In genomic region chr2:13821255-13821880, GRCh38 we compare ENCODE assay signal across 16 cellular contexts.
A peak's percentile ranks its signal among the peaks of the same experiment; 100 is the strongest.
DNase-seq lines count a peak whose midpoint lies in the region; ATAC-seq and TF ChIP-seq lines count a peak whose summit lies in the region.
"Had no signal": no experiment of that assay in that cellular context is flagged by ENCODE, and none has a peak within 500 bp of the region (broad histone marks: within the 10 kb centered on the region; RNA-seq: fewer than 3 reads in every experiment).

No MANE protein-coding gene starts in this region.

- intact Hi-C loops in ovary (cut with DNase I) = no loop called here

- no peak for TF ChIP-seq EP300 in ovary (IDR thresholded peaks at IDR 0.05)

- DNase-seq in ELR (ENCODE audit: low read depth) (peak; percentile 90), NCI-H460 (ENCODE audit: extremely low read depth, low read depth) (peak; percentile 67), choroid plexus epithelial cell (ENCODE audit: low read depth) (peak; percentile 87), non-pigmented ciliary epithelial cell (ENCODE audit: low read depth) (peak; percentile 74), endodermal cell (no peak), ovary (no peak)
- DNase-seq in activated CD4-positive, alpha-beta T cell treated with anti-CD3 and anti-CD28 coated beads, Interleukin-2, amount 50 U/mL, for 1 hour = no peak
- DNase-seq: activated CD8-positive, alpha-beta T cell treated with anti-CD3 and anti-CD28 coated beads for 36 hours; activated effector memory CD4-positive, alpha-beta T cell treated with anti-CD3 and anti-CD28 coated beads, Interleukin-2, amount 50 U/mL, for 16 hours; DND-41; left colon; NCI-H2107; stimulated activated CD4-positive, alpha-beta T cell treated with anti-CD3 and anti-CD28 coated beads, Interleukin-15, amount 100 ng/mL, for 24 hours had no signal

- no peak overlapping the region for H3K4me3 Mint-ChIP-seq in endodermal cell
- H3K4me3 Mint-ChIP-seq: activated CD8-positive, alpha-beta T cell treated with anti-CD3 and anti-CD28 coated beads for 36 hours; CD14-positive monocyte had no signal

- H3K36me3 ChIP-seq in endodermal cell (ENCODE audit: control insufficient read depth, insufficient read depth, low read length) (no peaks in the 10 kb centered on the region), ovary (no peaks in the 10 kb centered on the region)
- H3K36me3 ChIP-seq: cardiac muscle cell had no signal

- H3K9ac ChIP-seq in endodermal cell (ENCODE audit: extremely low read depth, low read length, poor library complexity, severe bottlenecking) = no peak overlapping the region

- H3K9me3 Mint-ChIP-seq in endodermal cell = no peaks in the 10 kb centered on the region

- H3K27ac Mint-ChIP-seq in endodermal cell = no peak overlapping the region
- H3K27ac Mint-ChIP-seq: activated CD8-positive, alpha-beta T cell treated with anti-CD3 and anti-CD28 coated beads for 36 hours; CD14-positive monocyte had no signal

- 77 to 88% methylated on average over 3 to 4 of the region's 4 CpGs for WGBS in endodermal cell (ENCODE audit: insufficient coverage in 1 of 2, insufficient read length in 1 of 2), 2 experiments
- 82 to 89% (median 83%) methylated on average over 4 of the region's 4 CpGs for WGBS in ovary, 3 donors

- no peak for ATAC-seq in HG02642 (IDR thresholded peaks at IDR 0.05; ENCODE audit: poor library complexity, unreplicated experiment)
- ATAC-seq: activated CD8-positive, alpha-beta T cell treated with anti-CD3 and anti-CD28 coated beads for 36 hours; left colon had no signal

- no peaks in the 10 kb centered on the region for H3K36me3 Mint-ChIP-seq in endodermal cell (ENCODE audit: low read depth)
- H3K36me3 Mint-ChIP-seq: CD14-positive monocyte had no signal

- H3K27me3 Mint-ChIP-seq in endodermal cell (ENCODE audit: insufficient read depth) = peaks cover 73% of the 10 kb centered on the region
- H3K27me3 Mint-ChIP-seq: activated CD8-positive, alpha-beta T cell treated with anti-CD3 and anti-CD28 coated beads for 36 hours had no signal

- TF ChIP-seq CTCF in choroid plexus epithelial cell (conservative IDR thresholded peaks at IDR 0.05; ENCODE audit: low read depth, low read length) (no peak), endodermal cell (conservative IDR thresholded peaks at IDR 0.05) (no peak), ovary (IDR thresholded peaks at IDR 0.05) (no peak)

- TF ChIP-seq POLR2A in ovary (IDR thresholded peaks at IDR 0.05) = no peak

- H3K4me3 ChIP-seq in choroid plexus epithelial cell (ENCODE audit: low read depth, low read length) = no peak overlapping the region
- H3K4me3 ChIP-seq in endodermal cell (ENCODE audit: low read length) = no peak overlapping the region
- H3K4me3 ChIP-seq in ovary = no peak overlapping the region
- H3K4me3 ChIP-seq: cardiac muscle cell had no signal

- H3K4me1 Mint-ChIP-seq in endodermal cell = peaks cover 22% of the 10 kb centered on the region
- H3K4me1 Mint-ChIP-seq: CD14-positive monocyte had no signal

- H3K27ac ChIP-seq in endodermal cell (ENCODE audit: low read depth, low read length) (no peak overlapping the region), ovary (no peak overlapping the region)
- H3K27ac ChIP-seq: cardiac muscle cell had no signal

- H3K27me3 ChIP-seq in endodermal cell (ENCODE audit: control insufficient read depth, insufficient read depth, low read length, poor library complexity, severe bottlenecking) = no peaks in the 10 kb centered on the region
- H3K27me3 ChIP-seq in ovary = no peaks in the 10 kb centered on the region
- H3K27me3 ChIP-seq: cardiac muscle cell had no signal

- H3K9me3 ChIP-seq in endodermal cell (ENCODE audit: control insufficient read depth, low read length) (peaks cover 23% of the 10 kb centered on the region), ovary (no peaks in the 10 kb centered on the region)

- no peaks in the 10 kb centered on the region for H3K4me1 ChIP-seq in endodermal cell (ENCODE audit: control insufficient read depth, insufficient read depth, low read length)
- H3K4me1 ChIP-seq in ovary (ENCODE audit: insufficient read depth) = peaks cover 6% of the 10 kb centered on the region

Comparison
In these comparisons a context has a peak if more than half of its experiments do, and no peak if none do; other contexts are left out.
1. DNase-seq: peak in ELR (single experiment), NCI-H460 (single experiment), choroid plexus epithelial cell (single experiment) and non-pigmented ciliary epithelial cell (single experiment); none in endodermal cell (single experiment), activated CD4-positive, alpha-beta T cell treated with anti-CD3 and anti-CD28 coated beads, Interleukin-2, amount 50 U/mL, for 1 hour (single experiment) and ovary (0 of 5).